In the genomic region with DNA sequence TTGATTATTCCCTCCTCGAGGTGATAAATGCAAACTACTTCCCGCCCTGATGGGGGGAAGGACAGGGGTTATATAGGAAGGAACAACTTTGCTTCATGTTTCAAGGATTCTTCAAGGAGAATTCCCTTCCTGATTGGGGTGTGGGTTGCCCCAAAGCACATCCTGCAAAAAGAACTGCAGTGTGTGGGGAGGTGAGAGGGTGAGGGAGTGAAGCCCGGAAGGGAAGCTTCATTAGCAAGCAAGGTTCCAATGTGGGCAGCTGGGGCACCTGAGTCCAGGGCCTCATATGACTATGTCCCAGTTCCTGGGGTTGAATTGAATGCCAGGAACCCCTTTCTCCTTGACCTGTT, we compare ENCODE assay signal across 18 cellular contexts.
DNase-seq lines count a peak whose midpoint lies in the region; ATAC-seq and TF ChIP-seq lines count a peak whose summit lies in the region.
"Had no signal": no experiment of that assay in that cellular context is flagged by ENCODE, and none has a peak within 500 bp of the region (broad histone marks: within the 10 kb centered on the region; RNA-seq: fewer than 3 reads in every experiment).

No MANE protein-coding gene starts in this region.

- POLR2A ChIA-PET in activated CD4-positive, alpha-beta T cell treated with anti-CD3 and anti-CD28 coated beads, Interleukin-2, amount 10 ng/mL, durations not matched to agents 7 days and 5 days (lab: Charles Lee) = no interaction called here

- H4K20me1 ChIP-seq in hepatocyte (ENCODE audit: insufficient read depth, poor library complexity, severe bottlenecking) = no peaks in the 10 kb centered on the region

- H2AFZ ChIP-seq in hepatocyte = no peak overlapping the region
- H2AFZ ChIP-seq: parathyroid adenoma had no signal

- no peaks in the 10 kb centered on the region for H3K27me3 ChIP-seq in hepatocyte
- H3K27me3 ChIP-seq in upper lobe of right lung = no peaks in the 10 kb centered on the region
- no peaks in the 10 kb centered on the region for H3K27me3 ChIP-seq in HAP-1 (ENCODE audit: low read depth)
- H3K27me3 ChIP-seq: thyroid gland had no signal

- no peaks in the 10 kb centered on the region for H3K4me1 Mint-ChIP-seq in activated T-helper 1 cell treated with anti-CD3 and anti-CD28 coated beads, Interleukin-12 subunit alpha, Interleukin-12 subunit beta, Interleukin-2, Interleukin-4 antibody, amounts not matched to agents 30 ng/mL and 10 ng/mL and 1 ng/mL, durations not matched to agents 14 hours and 24 hours and 36 hours (ENCODE audit: low read depth)
- peaks cover 33% of the 10 kb centered on the region for H3K4me1 Mint-ChIP-seq in type B pancreatic cell (ENCODE audit: unreplicated experiment)
- H3K4me1 Mint-ChIP-seq in activated CD4-positive, alpha-beta T cell treated with anti-CD3 and anti-CD28 coated beads, Interleukin-2, amount 10 ng/mL, durations not matched to agents 7 days and 5 days = no peaks in the 10 kb centered on the region
- H3K4me1 Mint-ChIP-seq: CD14-positive monocyte; central memory CD8-positive, alpha-beta T cell; stimulated activated effector memory CD8-positive, alpha-beta T cell treated with anti-CD3 and anti-CD28 coated beads, Interleukin-12 subunit alpha, Interleukin-12 subunit beta, amount 100 ng/mL, for 72 hours had no signal

- H3K4me1 ChIP-seq in hepatocyte (ENCODE audit: insufficient read depth) (peaks cover 26% of the 10 kb centered on the region), upper lobe of right lung (no peaks in the 10 kb centered on the region), HAP-1 (peaks cover 6% of the 10 kb centered on the region)
- H3K4me1 ChIP-seq: parathyroid adenoma, thyroid gland had no signal

- H3K9me2 ChIP-seq in hepatocyte (replicated peaks; ENCODE audit: insufficient read depth) = no peaks in the 10 kb centered on the region

- in situ Hi-C loops in HAP-1 (cut with MboI; ENCODE audit: low sequenced_read_pairs) = no loop called here

- no peak for TF ChIP-seq CTCF in hepatocyte (IDR thresholded peaks at IDR 0.05; ENCODE audit: poor library complexity)
- TF ChIP-seq CTCF in type B pancreatic cell (conservative IDR thresholded peaks at IDR 0.05) = no peak
- TF ChIP-seq CTCF in upper lobe of right lung (IDR thresholded peaks at IDR 0.05) = no peak

- H3K4me3 ChIP-seq in hepatocyte (no peak overlapping the region), upper lobe of right lung (no peak overlapping the region), HAP-1 (no peak overlapping the region)
- H3K4me3 ChIP-seq: thyroid gland had no signal

- no peaks in the 10 kb centered on the region for H3K36me3 ChIP-seq in hepatocyte (replicated peaks; ENCODE audit: insufficient read depth, low read depth)
- no peaks in the 10 kb centered on the region for H3K36me3 ChIP-seq in upper lobe of right lung
- no peaks in the 10 kb centered on the region for H3K36me3 ChIP-seq in HAP-1 (replicated peaks)
- H3K36me3 ChIP-seq: thyroid gland had no signal

- intact Hi-C loops in activated T-helper 1 cell treated with anti-CD3 and anti-CD28 coated beads, Interleukin-12 subunit alpha, Interleukin-12 subunit beta, Interleukin-2, Interleukin-4 antibody, amounts not matched to agents 30 ng/mL and 10 ng/mL and 1 ng/mL, durations not matched to agents 14 hours and 24 hours and 36 hours (cut with micrococcal nuclease) = no loop called here
- intact Hi-C loops in upper lobe of right lung (cut with DNase I) = no loop called here

- H3K27ac Mint-ChIP-seq in activated T-helper 1 cell treated with anti-CD3 and anti-CD28 coated beads, Interleukin-12 subunit alpha, Interleukin-12 subunit beta, Interleukin-2, Interleukin-4 antibody, amounts not matched to agents 30 ng/mL and 10 ng/mL and 1 ng/mL, durations not matched to agents 14 hours and 24 hours and 36 hours = peak overlapping the region; percentile 30
- peak overlapping the region; percentile 80 for H3K27ac Mint-ChIP-seq in type B pancreatic cell
- no peak overlapping the region for H3K27ac Mint-ChIP-seq in activated CD4-positive, alpha-beta T cell treated with anti-CD3 and anti-CD28 coated beads, Interleukin-2, amount 10 ng/mL, durations not matched to agents 7 days and 5 days
- H3K27ac Mint-ChIP-seq: CD14-positive monocyte; stimulated activated effector memory CD8-positive, alpha-beta T cell treated with anti-CD3 and anti-CD28 coated beads, Interleukin-12 subunit alpha, Interleukin-12 subunit beta, amount 100 ng/mL, for 72 hours had no signal

- 57% methylated on average over 3 of the region's 3 CpGs for WGBS in hepatocyte (ENCODE audit: low lambda C conversion rate, missing lambda C conversion rate)

- DNase-seq in HK-2 (ENCODE audit: unreplicated experiment) = peak; percentile 41
- no peak for DNase-seq in activated T-helper 1 cell treated with anti-CD3 and anti-CD28 coated beads, Interleukin-12 subunit alpha, Interleukin-12 subunit beta, Interleukin-2, Interleukin-4 antibody, amounts not matched to agents 30 ng/mL and 10 ng/mL and 1 ng/mL, durations not matched to agents 14 hours and 24 hours and 36 hours (ENCODE audit: low spot score)
- DNase-seq in hepatocyte (ENCODE audit: low spot score) = no peak
- DNase-seq in type B pancreatic cell (ENCODE audit: extremely low spot score, unreplicated experiment) = no peak
- no peak for DNase-seq in activated CD4-positive, alpha-beta T cell treated with anti-CD3 and anti-CD28 coated beads, Interleukin-2, amount 10 ng/mL, durations not matched to agents 7 days and 5 days
- no peak for DNase-seq in DMS53 treated with DMSO at 0.1 percent for 48 hours (lab: John Stamatoyannopoulos, UW; ENCODE audit: unreplicated experiment)
- no peak for DNase-seq in upper lobe of right lung
- DNase-seq in HAP-1 (ENCODE audit: low spot score in 2 of 2) = no peak
- DNase-seq: DMS79 treated with DMSO at 0.1 percent for 48 hours; effector memory CD4-positive, alpha-beta T cell; MM.1S; NCI-H1694 treated with DMSO at 0.1 percent for 48 hours; SHP77 had no signal

- H3K4me2 ChIP-seq in hepatocyte = no peak overlapping the region

- CTCF ChIA-PET in activated CD4-positive, alpha-beta T cell treated with anti-CD3 and anti-CD28 coated beads, Interleukin-2, amount 10 ng/mL, durations not matched to agents 7 days and 5 days (lab: Charles Lee) = no interaction called here

- H3K27ac ChIP-seq in hepatocyte (peak overlapping the region; percentile 66), upper lobe of right lung (no peak overlapping the region)
- H3K27ac ChIP-seq: parathyroid adenoma, thyroid gland had no signal

- no peaks in the 10 kb centered on the region for H3K27me3 Mint-ChIP-seq in activated T-helper 1 cell treated with anti-CD3 and anti-CD28 coated beads, Interleukin-12 subunit alpha, Interleukin-12 subunit beta, Interleukin-2, Interleukin-4 antibody, amounts not matched to agents 30 ng/mL and 10 ng/mL and 1 ng/mL, durations not matched to agents 14 hours and 24 hours and 36 hours (ENCODE audit: insufficient read depth)
- H3K27me3 Mint-ChIP-seq in type B pancreatic cell = peaks cover 12% of the 10 kb centered on the region
- H3K27me3 Mint-ChIP-seq in activated CD4-positive, alpha-beta T cell treated with anti-CD3 and anti-CD28 coated beads, Interleukin-2, amount 10 ng/mL, durations not matched to agents 7 days and 5 days = no peaks in the 10 kb centered on the region
- H3K27me3 Mint-ChIP-seq: central memory CD8-positive, alpha-beta T cell had no signal

- H3K79me2 ChIP-seq in hepatocyte = no peaks in the 10 kb centered on the region
- H3K79me2 ChIP-seq: parathyroid adenoma had no signal

- ATAC-seq in upper lobe of right lung = no peak
- ATAC-seq: stimulated activated effector memory CD8-positive, alpha-beta T cell treated with anti-CD3 and anti-CD28 coated beads, Interleukin-12 subunit alpha, Interleukin-12 subunit beta, amount 100 ng/mL, for 72 hours had no signal

- H3K36me3 Mint-ChIP-seq in activated T-helper 1 cell treated with anti-CD3 and anti-CD28 coated beads, Interleukin-12 subunit alpha, Interleukin-12 subunit beta, Interleukin-2, Interleukin-4 antibody, amounts not matched to agents 30 ng/mL and 10 ng/mL and 1 ng/mL, durations not matched to agents 14 hours and 24 hours and 36 hours (ENCODE audit: low read depth) = no peaks in the 10 kb centered on the region
- H3K36me3 Mint-ChIP-seq in type B pancreatic cell = no peaks in the 10 kb centered on the region
- H3K36me3 Mint-ChIP-seq in activated CD4-positive, alpha-beta T cell treated with anti-CD3 and anti-CD28 coated beads, Interleukin-2, amount 10 ng/mL, durations not matched to agents 7 days and 5 days (ENCODE audit: low read depth) = no peaks in the 10 kb centered on the region
- H3K36me3 Mint-ChIP-seq: CD14-positive monocyte; stimulated activated effector memory CD8-positive, alpha-beta T cell treated with anti-CD3 and anti-CD28 coated beads, Interleukin-12 subunit alpha, Interleukin-12 subunit beta, amount 100 ng/mL, for 72 hours had no signal

- H3K4me3 Mint-ChIP-seq in activated T-helper 1 cell treated with anti-CD3 and anti-CD28 coated beads, Interleukin-12 subunit alpha, Interleukin-12 subunit beta, Interleukin-2, Interleukin-4 antibody, amounts not matched to agents 30 ng/mL and 10 ng/mL and 1 ng/mL, durations not matched to agents 14 hours and 24 hours and 36 hours = no peak overlapping the region
- no peak overlapping the region for H3K4me3 Mint-ChIP-seq in type B pancreatic cell
- no peak overlapping the region for H3K4me3 Mint-ChIP-seq in activated CD4-positive, alpha-beta T cell treated with anti-CD3 and anti-CD28 coated beads, Interleukin-2, amount 10 ng/mL, durations not matched to agents 7 days and 5 days
- H3K4me3 Mint-ChIP-seq: central memory CD8-positive, alpha-beta T cell; stimulated activated effector memory CD8-positive, alpha-beta T cell treated with anti-CD3 and anti-CD28 coated beads, Interleukin-12 subunit alpha, Interleukin-12 subunit beta, amount 100 ng/mL, for 72 hours had no signal

- H3K9me3 ChIP-seq in hepatocyte (ENCODE audit: low read depth) = no peaks in the 10 kb centered on the region
- no peaks in the 10 kb centered on the region for H3K9me3 ChIP-seq in upper lobe of right lung
- no peaks in the 10 kb centered on the region for H3K9me3 ChIP-seq in HAP-1
- H3K9me3 ChIP-seq: thyroid gland had no signal

- H3K9me3 Mint-ChIP-seq in activated T-helper 1 cell treated with anti-CD3 and anti-CD28 coated beads, Interleukin-12 subunit alpha, Interleukin-12 subunit beta, Interleukin-2, Interleukin-4 antibody, amounts not matched to agents 30 ng/mL and 10 ng/mL and 1 ng/mL, durations not matched to agents 14 hours and 24 hours and 36 hours = no peaks in the 10 kb centered on the region
- no peaks in the 10 kb centered on the region for H3K9me3 Mint-ChIP-seq in type B pancreatic cell
- H3K9me3 Mint-ChIP-seq in activated CD4-positive, alpha-beta T cell treated with anti-CD3 and anti-CD28 coated beads, Interleukin-2, amount 10 ng/mL, durations not matched to agents 7 days and 5 days = no peaks in the 10 kb centered on the region
- H3K9me3 Mint-ChIP-seq: central memory CD8-positive, alpha-beta T cell; stimulated activated effector memory CD8-positive, alpha-beta T cell treated with anti-CD3 and anti-CD28 coated beads, Interleukin-12 subunit alpha, Interleukin-12 subunit beta, amount 100 ng/mL, for 72 hours had no signal
